14 cellular contexts compared by ENCODE assay signal in genomic region chr22:41830174-41830573, GRCh38. TPM values are rescaled to one million over a fixed set of nuclear protein-coding genes. Genes with fewer than 3 reads are reported as not detected.
DNase-seq lines count a peak whose midpoint lies in the region; ATAC-seq and TF ChIP-seq lines count a peak whose summit lies in the region.
"Had no signal": no experiment of that assay in that cellular context is flagged by ENCODE, and none has a peak within 500 bp of the region (broad histone marks: within the 10 kb centered on the region; RNA-seq: fewer than 3 reads in every experiment).

No MANE protein-coding gene starts in this region.

- H3K27ac Mint-ChIP-seq in CD14-positive monocyte (peak overlapping the region in 4 of 7 donors; percentile 25 to 64 (median 39)), memory B cell (peak overlapping the region; percentile 99)

- H3K4me3 ChIP-seq in DOHH2 (ENCODE audit: low read length), result no peak overlapping the region
- H3K4me3 ChIP-seq: prostate gland had no signal

- H3F3A ChIP-seq in DOHH2 (ENCODE audit: control insufficient read depth, insufficient read depth), result peaks cover 26% of the 10 kb centered on the region

- H3K27me3 ChIP-seq in DOHH2 (ENCODE audit: control insufficient read depth, low read length), result no peaks in the 10 kb centered on the region

- H3K9me2 ChIP-seq in DOHH2 (replicated peaks; ENCODE audit: control insufficient read depth, low read length), result no peaks in the 10 kb centered on the region

- H3K4me1 Mint-ChIP-seq in CD14-positive monocyte, result peaks cover 34% of the 10 kb centered on the region
- H3K4me1 Mint-ChIP-seq in memory B cell, result peaks cover 15% of the 10 kb centered on the region

- no peaks in the 10 kb centered on the region for H4K20me1 ChIP-seq in DOHH2 (ENCODE audit: control insufficient read depth, insufficient read depth, low read depth, low read length)

- intact Hi-C loops in CD14-positive monocyte (cut with micrococcal nuclease), result loop anchor here in 1 of 2 donors (5.0 to 10.0 kb wide), 2 partner anchors 112 to 365 kb away; partner anchors contain the start of genes ACO2 and PHF5A

- peaks cover 40% of the 10 kb centered on the region for H3K36me3 ChIP-seq in DOHH2 (ENCODE audit: control insufficient read depth, low read length)
- H3K36me3 ChIP-seq: prostate gland had no signal

- H3K4me1 ChIP-seq in DOHH2 (ENCODE audit: control insufficient read depth, low read length), result peaks cover 41% of the 10 kb centered on the region
- H3K4me1 ChIP-seq: prostate gland had no signal

- H3K79me2 ChIP-seq in DOHH2 (ENCODE audit: control insufficient read depth, low read length), result peaks cover 34% of the 10 kb centered on the region

- H3K4me2 ChIP-seq in DOHH2 (ENCODE audit: low read length), result no peak overlapping the region

- H3K27ac ChIP-seq in DOHH2 (ENCODE audit: low read depth, low read length), result peak overlapping the region; percentile 23; the same call in 1 of the 2 replicates
- H3K27ac ChIP-seq: epithelial cell of prostate, prostate gland had no signal

- TF ChIP-seq CTCF in CD14-positive monocyte (IDR thresholded peaks at IDR 0.05) (no peak), DOHH2 (IDR thresholded peaks at IDR 0.05; ENCODE audit: low read depth, low read length, poor library complexity, severe bottlenecking) (peak; percentile 35)

- no peak for DNase-seq in CD14-positive monocyte (ENCODE audit: low spot score)
- DNase-seq in RPMI8226, result peak; percentile 11
- peak in 1 of 2 donors; percentile 25 for DNase-seq in memory B cell (ENCODE audit: low spot score in 2 of 2)
- DNase-seq in GM19240 (ENCODE audit: insufficient read length, low spot score), result no peak
- DNase-seq in NCI-H446 (lab: John Stamatoyannopoulos, UW), result no peak
- DNase-seq: activated T-cell treated with anti-CD3 and anti-CD28 coated beads, Interleukin-2, amount 50 U/mL, for 72 hours; caudate nucleus; DMS79; NCI-H345; substantia nigra had no signal

- H3K27me3 Mint-ChIP-seq in CD14-positive monocyte (ENCODE audit: low read depth in 3 of 3), result peaks cover 0 to 3% (median 2%) of the 10 kb centered on the region in 3 donors
- no peaks in the 10 kb centered on the region for H3K27me3 Mint-ChIP-seq in memory B cell

- H3K9me3 Mint-ChIP-seq in CD14-positive monocyte (peaks cover 0 to 2% (median 0%) of the 10 kb centered on the region in 7 donors), memory B cell (no peaks in the 10 kb centered on the region)
- H3K9me3 Mint-ChIP-seq: activated T-cell treated with anti-CD3 and anti-CD28 coated beads, Interleukin-2, amount 50 U/mL, for 72 hours had no signal

- peaks cover 14 to 23% of the 10 kb centered on the region in 2 donors for H3K36me3 Mint-ChIP-seq in CD14-positive monocyte
- H3K36me3 Mint-ChIP-seq in memory B cell, result no peaks in the 10 kb centered on the region

- H3K9me3 ChIP-seq in DOHH2 (ENCODE audit: control insufficient read depth, insufficient read depth, low read length), result peaks cover 5% of the 10 kb centered on the region; the same call in 1 of the 2 replicates
- H3K9me3 ChIP-seq: prostate gland had no signal

- H3K4me3 Mint-ChIP-seq in CD14-positive monocyte (no peak overlapping the region), memory B cell (no peak overlapping the region)

- ATAC-seq in memory B cell (ENCODE audit: low read depth) (no peak), GM18520 (IDR thresholded peaks at IDR 0.05; ENCODE audit: unreplicated experiment) (no peak)
- ATAC-seq: activated T-cell treated with anti-CD3 and anti-CD28 coated beads, Interleukin-2, amount 50 U/mL, for 72 hours had no signal

RNA-seq across cellular contexts. Expression of gene SREBF2, which starts 2.7 kb away (rescaled TPM):
- polyA plus RNA-seq in CD14-positive monocyte, result 10 to 100 TPM; 22.2 to 25.1 TPM

RNA-seq across cellular contexts. Expression of gene CCDC134, which starts 29.7 kb away (rescaled TPM):
- 1 to 10 TPM; 2.1 to 2.4 TPM for polyA plus RNA-seq in CD14-positive monocyte
